Comparison of ENCODE assay signal across 21 cellular contexts in the genomic region with DNA sequence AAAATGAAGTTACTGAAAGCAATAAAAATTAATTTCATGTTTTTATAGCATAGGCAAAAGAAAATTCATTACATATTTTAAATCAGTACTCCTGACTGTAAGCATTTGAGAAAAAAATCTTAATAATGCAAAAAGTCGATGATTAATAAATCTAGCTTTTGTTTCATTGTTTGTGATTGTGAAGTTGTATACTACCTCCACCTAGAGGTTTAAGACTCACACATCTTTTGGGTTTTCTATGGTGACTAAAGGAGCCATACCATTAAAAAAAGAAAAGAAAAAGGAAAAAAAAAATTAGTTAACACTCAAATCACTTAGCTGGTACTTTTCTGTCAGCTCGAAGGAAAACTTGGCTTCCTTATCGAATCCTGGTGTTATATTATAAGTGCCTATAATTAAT. TPM values are rescaled to one million over a fixed set of nuclear protein-coding genes. Genes with fewer than 3 reads are reported as not detected.
DNase-seq lines count a peak whose midpoint lies in the region; ATAC-seq, FAIRE-seq and TF ChIP-seq lines count a peak whose summit lies in the region.
"Had no signal": no experiment of that assay in that cellular context is flagged by ENCODE, and none has a peak within 500 bp of the region (broad histone marks: within the 10 kb centered on the region; RNA-seq: fewer than 3 reads in every experiment).

No MANE protein-coding gene starts in this region.

- no peak for FAIRE-seq in HepG2 (lab: Jason Lieb, UNC)
- FAIRE-seq: GM12891 had no signal

- H3K27ac ChIP-seq in mammary epithelial cell (ENCODE audit: insufficient read depth, low read depth, low read length) (no peak overlapping the region), dorsolateral prefrontal cortex (peak overlapping the region in 40 of 59 donors; percentile 1 to 91 (median 82)), neural cell (ENCODE audit: low read length) (no peak overlapping the region), HepG2 (ENCODE audit: extremely low read length, insufficient read depth, low read length) (no peak overlapping the region)
- H3K27ac ChIP-seq: BLaER1 treated with 17β-estradiol and CSF1 and Interleukin-3, amounts not matched to agents 10 nM and 100 nM; GM23248; HL-60; PC-9 had no signal

- H3K4me3 Mint-ChIP-seq in MCF 10A (ENCODE audit: unreplicated experiment), result no peak overlapping the region

- no peaks in the 10 kb centered on the region for H3K36me3 ChIP-seq in mammary epithelial cell (ENCODE audit: insufficient read depth, low read length)
- H3K36me3 ChIP-seq in neural cell (ENCODE audit: insufficient read depth, low read length), result no peaks in the 10 kb centered on the region
- no peaks in the 10 kb centered on the region for H3K36me3 ChIP-seq in HepG2 (replicated peaks in 1 of 2; ENCODE audit: control insufficient read depth in 1 of 2, insufficient read depth in 2 of 2, low read length in 2 of 2)
- H3K36me3 ChIP-seq: BLaER1 treated with 17β-estradiol and CSF1 and Interleukin-3, amounts not matched to agents 10 nM and 100 nM had no signal

- no peaks in the 10 kb centered on the region for H4K20me1 ChIP-seq in mammary epithelial cell (ENCODE audit: insufficient read depth, low read length)
- no peaks in the 10 kb centered on the region for H4K20me1 ChIP-seq in neural cell (ENCODE audit: insufficient read depth)
- H4K20me1 ChIP-seq in HepG2 (ENCODE audit: insufficient read depth, low read length), result no peaks in the 10 kb centered on the region
- H4K20me1 ChIP-seq: BLaER1 treated with 17β-estradiol and CSF1 and Interleukin-3, amounts not matched to agents 10 nM and 100 nM had no signal

- no peak for ATAC-seq in HepG2
- ATAC-seq: SK-N-SH treated with all-trans-retinoic acid at 6 μM for 48 hours had no signal

- H3K9ac ChIP-seq in mammary epithelial cell (ENCODE audit: insufficient read depth, low read length) (no peak overlapping the region), neural cell (ENCODE audit: low read length) (no peak overlapping the region), HepG2 (ENCODE audit: insufficient read depth, low read depth, low read length) (no peak overlapping the region)
- H3K9ac ChIP-seq: BLaER1 treated with 17β-estradiol and CSF1 and Interleukin-3, amounts not matched to agents 10 nM and 100 nM; GM23248 had no signal

- peaks cover 5% of the 10 kb centered on the region for H3F3A ChIP-seq in neural cell (ENCODE audit: insufficient read depth, low read length, poor library complexity, severe bottlenecking)

- in situ Hi-C loops in mammary epithelial cell (cut with MboI; ENCODE audit: low sequenced_read_pairs in 2 of 2) (no loop called here), GM13977 (cut with MboI; ENCODE audit: low pct_unique_long_range_greater_than_20kb, low sequenced_read_pairs, unreplicated experiment) (no loop called here), HepG2 (cut with HindIII; ENCODE audit: extremely low pct_ligation_motif_present, low pct_unique_long_range_greater_than_20kb) (no loop called here)

- TF ChIP-seq EP300 in neural cell (conservative IDR thresholded peaks at IDR 0.05; ENCODE audit: poor library complexity, severe bottlenecking) (no peak), HepG2 (IDR thresholded peaks at IDR 0.05; ENCODE audit: low read depth in 2 of 2, low read length in 2 of 2) (no peak), HepG2 (CRISPR knock-in tag; IDR thresholded peaks at IDR 0.05; ENCODE audit: borderline replicate concordance) (no peak)

- BruUV-seq in MCF 10A (replicated peaks; lab: Mats Ljungman, UMichigan), result no TSS peak
- BruUV-seq in mammary epithelial cell (replicated peaks; lab: Mats Ljungman, UMichigan), result no TSS peak
- BruUV-seq in HepG2 (replicated peaks; lab: Mats Ljungman, UMichigan), result no TSS peak

- H3K9me3 ChIP-seq in mammary epithelial cell (replicated peaks; ENCODE audit: insufficient read depth, low read length) (no peaks in the 10 kb centered on the region), neural cell (ENCODE audit: low read length) (no peaks in the 10 kb centered on the region), HepG2 (ENCODE audit: low read length) (no peaks in the 10 kb centered on the region)

- intact Hi-C loops in MCF 10A (cut with micrococcal nuclease) (loop anchor here (1.0 to 5.0 kb wide), 4 partner anchors 59 to 260 kb away; no protein-coding TSS in a partner anchor), mammary epithelial cell (cut with micrococcal nuclease) (no loop called here), dorsolateral prefrontal cortex (cut with DNase I) (no loop called here), HepG2 (cut with micrococcal nuclease; ENCODE audit: unreplicated experiment) (no loop called here)

- no peaks in the 10 kb centered on the region for H3K9me3 Mint-ChIP-seq in MCF 10A (ENCODE audit: unreplicated experiment)

- TF ChIP-seq RAD21 in neural cell (conservative IDR thresholded peaks at IDR 0.05), result peak; percentile 36
- no peak for TF ChIP-seq RAD21 in HepG2 (CRISPR knock-in tag; IDR thresholded peaks at IDR 0.05)

- H3K27me3 ChIP-seq in mammary epithelial cell (ENCODE audit: insufficient read depth, low read length), result peaks cover 42% of the 10 kb centered on the region
- peaks cover 0 to 22% (median 0%) of the 10 kb centered on the region in 45 donors for H3K27me3 ChIP-seq in dorsolateral prefrontal cortex
- H3K27me3 ChIP-seq in neural cell (ENCODE audit: insufficient read depth, low read depth, low read length), result peaks cover 44% of the 10 kb centered on the region
- H3K27me3 ChIP-seq in HepG2 (ENCODE audit: control insufficient read depth in 1 of 2, insufficient read depth in 2 of 2, low read length in 2 of 2), result peaks cover 0 to 11% of the 10 kb centered on the region in 2 experiments; a peak in 1 of 5 replicates
- H3K27me3 ChIP-seq: BLaER1 treated with 17β-estradiol and CSF1 and Interleukin-3, amounts not matched to agents 10 nM and 100 nM had no signal

- DNase-seq in MCF 10A (ENCODE audit: unreplicated experiment), result peak; percentile 20
- DNase-seq in mammary epithelial cell, result no peak
- no peak for DNase-seq in dorsolateral prefrontal cortex
- no peak for DNase-seq in nucleus accumbens (lab: John Stamatoyannopoulos, UW)
- DNase-seq in GM13977 (ENCODE audit: low spot score), result no peak
- no peak for DNase-seq in HepG2 (ENCODE audit: low spot score)
- DNase-seq in HT-29 (ENCODE audit: low spot score), result no peak
- DNase-seq: 8988T, DMS153, GM23248, KBM-7, NCI-H1092 treated with DMSO at 0.1 percent for 48 hours, NCI-H1694 treated with DMSO at 0.1 percent for 48 hours, NCI-H69, PC-9, Right ventricle myocardium superior had no signal

- TF ChIP-seq CTCF in MCF 10A (IDR thresholded peaks at IDR 0.05; ENCODE audit: unreplicated experiment) (no peak), mammary epithelial cell (conservative IDR thresholded peaks at IDR 0.05 in 1 of 2, IDR thresholded peaks at IDR 0.05 in 1 of 2; ENCODE audit: extremely low read depth in 1 of 2, insufficient read depth in 1 of 2, low read depth in 1 of 2, low read length in 2 of 2) (peak in 1 of 2 donors; percentile 6), dorsolateral prefrontal cortex (IDR thresholded peaks at IDR 0.05 in 54 of 56, conservative IDR thresholded peaks at IDR 0.05 in 2 of 56; ENCODE audit: low read depth in 1 of 56, partially characterized antibody in 56 of 56) (peak in 26 of 56 donors; percentile 11 to 37 (median 21)), neural cell (IDR thresholded peaks at IDR 0.05; ENCODE audit: poor library complexity, severe bottlenecking) (peak; percentile 37), GM13977 (IDR thresholded peaks at IDR 0.05; ENCODE audit: extremely low read depth, insufficient read depth, missing control alignments) (no peak), HepG2 (CRISPR knock-in tag; IDR thresholded peaks at IDR 0.05) (no peak)

- H3K9me2 ChIP-seq in neural cell (ENCODE audit: insufficient read depth, low read length), result no peaks in the 10 kb centered on the region

- POLR2A ChIA-PET in MCF 10A (lab: Yijun Ruan, JAX), result no interaction called here
- POLR2A ChIA-PET in HepG2 (lab: Yijun Ruan, JAX), result no interaction called here

- H3K4me1 ChIP-seq in mammary epithelial cell (ENCODE audit: insufficient read depth, low read length), result peaks cover 8% of the 10 kb centered on the region
- H3K4me1 ChIP-seq in HepG2 (ENCODE audit: insufficient read depth, low read length), result peaks cover 6% of the 10 kb centered on the region; the same call in 1 of the 2 replicates
- H3K4me1 ChIP-seq: BLaER1 treated with 17β-estradiol and CSF1 and Interleukin-3, amounts not matched to agents 10 nM and 100 nM had no signal

- WGBS in mammary epithelial cell (ENCODE audit: low coverage, missing lambda C conversion rate), result 41% methylated on average over 3 of the region's 3 CpGs
- 5% methylated on average over 3 of the region's 3 CpGs for WGBS in HepG2 (ENCODE audit: low lambda C conversion rate)

- no peak overlapping the region for H3K4me3 ChIP-seq in mammary epithelial cell (replicated peaks in 1 of 3; ENCODE audit: insufficient read depth in 1 of 3, low read depth in 2 of 3, low read length in 3 of 3)
- H3K4me3 ChIP-seq in dorsolateral prefrontal cortex, result peak overlapping the region; percentile 40 to 81 (median 65)
- peak overlapping the region; percentile 74 for H3K4me3 ChIP-seq in neural cell (ENCODE audit: low read length)
- H3K4me3 ChIP-seq in HepG2 (replicated peaks in 1 of 3; ENCODE audit: insufficient read depth in 1 of 3, low read depth in 2 of 3, low read length in 3 of 3), result no peak overlapping the region
- H3K4me3 ChIP-seq: BLaER1 treated with 17β-estradiol and CSF1 and Interleukin-3, amounts not matched to agents 10 nM and 100 nM; GM23248; PC-9 had no signal

- peaks cover 12% of the 10 kb centered on the region for H3K27me3 Mint-ChIP-seq in MCF 10A (ENCODE audit: insufficient read depth, unreplicated experiment)

- H3K4me1 Mint-ChIP-seq in MCF 10A (ENCODE audit: insufficient read depth, unreplicated experiment), result peaks cover 19% of the 10 kb centered on the region

- H2AFZ ChIP-seq in mammary epithelial cell (ENCODE audit: low read depth, low read length) (no peak overlapping the region), neural cell (ENCODE audit: low read depth, low read length) (no peak overlapping the region), HepG2 (ENCODE audit: low read length) (no peak overlapping the region)
- H2AFZ ChIP-seq: GM23248, PC-9 had no signal

- no peak for TF ChIP-seq POLR2A in HepG2 (IDR thresholded peaks at IDR 0.05; ENCODE audit: insufficient read depth in 1 of 2, low read depth in 2 of 2, low read length in 2 of 2)

- CTCF ChIA-PET in MCF 10A (lab: Yijun Ruan, JAX) (interaction anchor here (0.7 to 1.7 kb wide), 5 partner anchors 60 to 459 kb away, joined by 3 to 7 read pairs (median 3); no protein-coding TSS in a partner anchor), mammary epithelial cell (lab: Charles Lee; ENCODE audit: low non-redundant PET) (no interaction called here), HepG2 (lab: Yijun Ruan, JAX; ENCODE audit: low intra/inter-chr PET ratio, low total read pairs) (no interaction called here)

- H3K4me2 ChIP-seq in mammary epithelial cell (ENCODE audit: insufficient read depth, low read depth, low read length) (no peak overlapping the region), neural cell (ENCODE audit: low read length) (peak overlapping the region; percentile 60), HepG2 (ENCODE audit: low read depth, low read length) (no peak overlapping the region)
- H3K4me2 ChIP-seq: BLaER1 treated with 17β-estradiol and CSF1 and Interleukin-3, amounts not matched to agents 10 nM and 100 nM; PC-9 had no signal

- H3K27ac Mint-ChIP-seq in MCF 10A (ENCODE audit: low read depth, unreplicated experiment), result no peak overlapping the region

- no peaks in the 10 kb centered on the region for H3K36me3 Mint-ChIP-seq in MCF 10A (ENCODE audit: insufficient read depth, unreplicated experiment)

- dilution Hi-C loops in mammary epithelial cell (cut with HindIII; ENCODE audit: low sequenced_read_pairs), result no loop called here

- H3K79me2 ChIP-seq in mammary epithelial cell (ENCODE audit: insufficient read depth, low read length) (no peaks in the 10 kb centered on the region), neural cell (replicated peaks; ENCODE audit: insufficient read depth, low read length) (no peaks in the 10 kb centered on the region), HepG2 (ENCODE audit: insufficient read depth, low read length) (no peaks in the 10 kb centered on the region)

RNA-seq across cellular contexts. Expression of a gene that starts 2.0 kb away (rescaled TPM):
- total RNA-seq in MCF 10A (2022), result 2.2 and 2.5 TPM in 2 replicates
- total RNA-seq in mammary epithelial cell, result not detected
- polyA plus RNA-seq in mammary epithelial cell, result 0.05 TPM
- polyA minus RNA-seq in mammary epithelial cell, result not detected
- total RNA-seq in dorsolateral prefrontal cortex, result 100 to 1,000 TPM in 107 of 120 experiments, 10 to 100 TPM in 13; 50.1 to 214 (median 133) TPM
- polyA plus RNA-seq in neural cell, result 7.8 and 8.8 TPM in 2 replicates
- polyA minus RNA-seq in neural cell, result 27.8 and 30.2 TPM in 2 replicates
- total RNA-seq in HepG2 (2016; rRNA removed; fragmentation: Illumina TruSeq; extraction: Trizol), result not detected in 2 replicates
- total RNA-seq in HepG2 (2016; cell fraction: cytosol; rRNA removed; fragmentation: Illumina TruSeq; extraction: Trizol; ENCODE audit: low read depth), result not detected in 2 replicates
- not detected in 2 replicates for total RNA-seq in HepG2 (2016; cell fraction: insoluble cytoplasmic fraction; rRNA removed; fragmentation: Illumina TruSeq; extraction: Trizol)
- total RNA-seq in HepG2 (2016; cell fraction: membrane; rRNA removed; fragmentation: Illumina TruSeq; extraction: Trizol), result not detected in 2 replicates
- not detected in 2 replicates for total RNA-seq in HepG2 (2016; cell fraction: nucleus; rRNA removed; fragmentation: Illumina TruSeq; extraction: Trizol)
- polyA plus RNA-seq in HepG2 (2011; rRNA removed), result 0.04 and 0.08 TPM in 2 replicates
- polyA plus RNA-seq in HepG2 (2011; cell fraction: cytosol; rRNA removed), result 0.01 TPM in 2 replicates
- polyA plus RNA-seq in HepG2 (2011; cell fraction: nucleus; rRNA removed), result 0.03 and 0.07 TPM in 2 replicates
- polyA plus RNA-seq in HepG2 (2012), result 0.03 TPM in 1 of 2 replicates, not detected in the other
- not detected in 2 replicates for polyA plus RNA-seq in HepG2 (2016; cell fraction: cytosol; fragmentation: Illumina TruSeq; extraction: Trizol; ENCODE audit: low read depth)
- polyA plus RNA-seq in HepG2 (2016; cell fraction: insoluble cytoplasmic fraction; fragmentation: Illumina TruSeq; extraction: Trizol; ENCODE audit: low read depth), result not detected in 2 replicates
- not detected in 2 replicates for polyA plus RNA-seq in HepG2 (2016; cell fraction: membrane; fragmentation: Illumina TruSeq; extraction: Trizol; ENCODE audit: low read depth)
- polyA plus RNA-seq in HepG2 (2016; cell fraction: nucleus; fragmentation: Illumina TruSeq; extraction: Trizol; ENCODE audit: insufficient read depth, low read depth), result not detected in 2 replicates
- polyA minus RNA-seq in HepG2 (2011; rRNA and poly(A)+ RNA removed; ENCODE audit: low replicate concordance), result not detected in 2 replicates
- not detected in 2 replicates for polyA minus RNA-seq in HepG2 (2011; cell fraction: cytosol; rRNA and poly(A)+ RNA removed)
- polyA minus RNA-seq in HepG2 (2011; cell fraction: nucleus; rRNA and poly(A)+ RNA removed), result 0.13 and 0.37 TPM in 2 replicates
- 0.03 and 0.05 TPM in 2 replicates for total RNA-seq in HT-29 (2014; rRNA removed; shearing (Covaris generic))
- total RNA-seq: GM23248, PC-9 had no signal
- polyA plus RNA-seq: GM23248 had no signal

Comparison
In these comparisons a context has a peak if more than half of its experiments do, and no peak if none do; other contexts are left out.
1. H3K27ac ChIP-seq: peak in dorsolateral prefrontal cortex (40 of 59); none in mammary epithelial cell (single experiment), neural cell (single experiment) and HepG2 (single experiment).
2. H3K4me3 ChIP-seq: peak in dorsolateral prefrontal cortex (59 of 59) and neural cell (single experiment); none in mammary epithelial cell (0 of 3) and HepG2 (0 of 3).
3. RNA of a gene that starts 2.0 kb away (total RNA-seq): 50.1 to 214 TPM in dorsolateral prefrontal cortex; 2.2 to 2.5 TPM in MCF 10A, not detected in mammary epithelial cell, 0.03 to 0.05 TPM in HT-29 and not detected in HepG2; every median in the first group is over 10 times any median in the second.